1 cellular context compared by ENCODE assay signal in the genomic region with DNA sequence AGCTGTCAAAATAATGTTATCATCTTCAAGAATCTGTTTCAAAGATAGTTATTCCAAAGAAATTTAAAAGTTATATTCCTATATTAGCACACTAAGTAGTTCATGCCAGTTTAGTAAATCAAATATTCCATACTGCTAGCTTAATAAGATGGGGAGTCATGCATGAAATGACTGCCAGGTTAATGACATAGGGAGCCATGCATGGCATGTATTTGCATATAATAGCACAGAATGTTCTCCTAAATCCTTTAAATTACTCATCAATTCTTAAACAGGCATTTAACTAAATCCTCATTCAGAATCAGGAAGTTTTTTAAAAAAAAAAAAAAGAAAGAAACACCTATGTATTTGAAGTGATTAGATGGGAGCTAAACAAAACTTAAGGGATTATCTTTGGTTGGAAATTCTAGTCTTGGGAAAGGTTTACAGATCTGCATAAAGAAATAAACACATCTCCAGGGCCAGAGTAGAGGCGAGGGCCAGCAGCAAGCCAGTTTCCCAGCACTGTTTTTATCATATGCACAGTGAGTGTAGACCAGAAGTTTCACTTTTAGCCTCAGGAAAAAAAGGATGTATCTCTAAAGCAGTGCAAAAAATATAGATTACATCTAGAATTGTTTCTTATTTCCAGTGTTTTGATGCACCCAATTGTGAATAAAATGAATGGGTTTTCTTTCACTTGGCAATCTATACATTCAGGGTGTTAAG.
TF ChIP-seq lines count a peak whose summit lies in the region.

No MANE protein-coding gene starts in this region.

TF ChIP-seq in SK-N-SH treated with all-trans-retinoic acid at 6 μM for 48 hours, 23 proteins besides CTCF, POLR2A, EP300 and RAD21 (continued from another document):
- TF ChIP-seq, protein P1, sequence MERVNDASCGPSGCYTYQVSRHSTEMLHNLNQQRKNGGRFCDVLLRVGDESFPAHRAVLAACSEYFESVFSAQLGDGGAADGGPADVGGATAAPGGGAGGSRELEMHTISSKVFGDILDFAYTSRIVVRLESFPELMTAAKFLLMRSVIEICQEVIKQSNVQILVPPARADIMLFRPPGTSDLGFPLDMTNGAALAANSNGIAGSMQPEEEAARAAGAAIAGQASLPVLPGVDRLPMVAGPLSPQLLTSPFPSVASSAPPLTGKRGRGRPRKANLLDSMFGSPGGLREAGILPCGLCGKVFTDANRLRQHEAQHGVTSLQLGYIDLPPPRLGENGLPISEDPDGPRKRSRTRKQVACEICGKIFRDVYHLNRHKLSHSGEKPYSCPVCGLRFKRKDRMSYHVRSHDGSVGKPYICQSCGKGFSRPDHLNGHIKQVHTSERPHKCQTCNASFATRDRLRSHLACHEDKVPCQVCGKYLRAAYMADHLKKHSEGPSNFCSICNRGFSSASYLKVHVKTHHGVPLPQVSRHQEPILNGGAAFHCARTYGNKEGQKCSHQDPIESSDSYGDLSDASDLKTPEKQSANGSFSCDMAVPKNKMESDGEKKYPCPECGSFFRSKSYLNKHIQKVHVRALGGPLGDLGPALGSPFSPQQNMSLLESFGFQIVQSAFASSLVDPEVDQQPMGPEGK (CRISPR knock-in tag; IDR thresholded peaks at IDR 0.05; ENCODE audit: borderline replicate concordance): no peak
- no peak for TF ChIP-seq ZFP30 (CRISPR knock-in tag; IDR thresholded peaks at IDR 0.05)
- TF ChIP-seq, protein P2, sequence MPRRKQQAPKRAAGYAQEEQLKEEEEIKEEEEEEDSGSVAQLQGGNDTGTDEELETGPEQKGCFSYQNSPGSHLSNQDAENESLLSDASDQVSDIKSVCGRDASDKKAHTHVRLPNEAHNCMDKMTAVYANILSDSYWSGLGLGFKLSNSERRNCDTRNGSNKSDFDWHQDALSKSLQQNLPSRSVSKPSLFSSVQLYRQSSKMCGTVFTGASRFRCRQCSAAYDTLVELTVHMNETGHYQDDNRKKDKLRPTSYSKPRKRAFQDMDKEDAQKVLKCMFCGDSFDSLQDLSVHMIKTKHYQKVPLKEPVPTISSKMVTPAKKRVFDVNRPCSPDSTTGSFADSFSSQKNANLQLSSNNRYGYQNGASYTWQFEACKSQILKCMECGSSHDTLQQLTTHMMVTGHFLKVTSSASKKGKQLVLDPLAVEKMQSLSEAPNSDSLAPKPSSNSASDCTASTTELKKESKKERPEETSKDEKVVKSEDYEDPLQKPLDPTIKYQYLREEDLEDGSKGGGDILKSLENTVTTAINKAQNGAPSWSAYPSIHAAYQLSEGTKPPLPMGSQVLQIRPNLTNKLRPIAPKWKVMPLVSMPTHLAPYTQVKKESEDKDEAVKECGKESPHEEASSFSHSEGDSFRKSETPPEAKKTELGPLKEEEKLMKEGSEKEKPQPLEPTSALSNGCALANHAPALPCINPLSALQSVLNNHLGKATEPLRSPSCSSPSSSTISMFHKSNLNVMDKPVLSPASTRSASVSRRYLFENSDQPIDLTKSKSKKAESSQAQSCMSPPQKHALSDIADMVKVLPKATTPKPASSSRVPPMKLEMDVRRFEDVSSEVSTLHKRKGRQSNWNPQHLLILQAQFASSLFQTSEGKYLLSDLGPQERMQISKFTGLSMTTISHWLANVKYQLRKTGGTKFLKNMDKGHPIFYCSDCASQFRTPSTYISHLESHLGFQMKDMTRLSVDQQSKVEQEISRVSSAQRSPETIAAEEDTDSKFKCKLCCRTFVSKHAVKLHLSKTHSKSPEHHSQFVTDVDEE (CRISPR knock-in tag; IDR thresholded peaks at IDR 0.05): no peak
- TF ChIP-seq ESRRG (CRISPR knock-in tag; IDR thresholded peaks at IDR 0.05): no peak
TF ChIP-seq in SK-N-SH treated with all-trans-retinoic acid at 6 μM for 48 hours: peak in this region for 0.
